28 cellular contexts compared by ENCODE assay signal in genomic region chr21:42154237-42155044, GRCh38.
DNase-seq lines count a peak whose midpoint lies in the region; ATAC-seq, FAIRE-seq and TF ChIP-seq lines count a peak whose summit lies in the region.
"Had no signal": no experiment of that assay in that cellular context is flagged by ENCODE, and none has a peak within 500 bp of the region (broad histone marks: within the 10 kb centered on the region; RNA-seq: fewer than 3 reads in every experiment).

No MANE protein-coding gene starts in this region.

- no peak overlapping the region for H3K9ac ChIP-seq in kidney (ENCODE audit: low read length in 2 of 2)
- H3K9ac ChIP-seq: KMS-11 had no signal

- no peak for FAIRE-seq in kidney (lab: Jason Lieb, UNC)
- FAIRE-seq: A204.1, GM12878 had no signal

- DNase-seq in activated CD8-positive, alpha-beta memory T cell treated with anti-CD3 and anti-CD28 coated beads, Interleukin-2, amount 50 U/mL, for 48 hours = peak; percentile 45
- no peak for DNase-seq in activated CD8-positive, alpha-beta memory T cell treated with anti-CD3 and anti-CD28 coated beads, Interleukin-2, amount 50 U/mL, for 4 hours
- DNase-seq in GM13977 (ENCODE audit: low spot score) = peak; percentile 11
- peak; percentile 63 for DNase-seq in kidney
- peak; percentile 39 for DNase-seq in sciatic nerve (ENCODE audit: low spot score)
- DNase-seq in HPDE6-E6E7 (ENCODE audit: extremely low spot score) = no peak
- no peak for DNase-seq in AG20443 (ENCODE audit: low spot score)
- DNase-seq: BE2C; Caco-2; CD4-positive, alpha-beta memory T cell; DMS 273 treated with DMSO at 0.1 percent for 48 hours; DMS79 treated with DMSO at 0.1 percent for 48 hours; GOT3; HCEC 1CT; IMR-90; MV-4-11; NCI-H1105 treated with DMSO at 0.1 percent for 48 hours; NCI-H1694; NCI-H2081 treated with DMSO at 0.1 percent for 48 hours; NCI-H2171 treated with DMSO at 0.1 percent for 48 hours; NCI-H524 treated with DMSO at 0.1 percent for 48 hours; NCI-H82; SIG-M5 had no signal

- H3K4me1 ChIP-seq in kidney (ENCODE audit: control insufficient read depth in 1 of 2, insufficient read depth in 1 of 2, low read depth in 1 of 2, low read length in 2 of 2) = peaks cover 4 to 8% of the 10 kb centered on the region in 2 donors
- H3K4me1 ChIP-seq: Caco-2 had no signal

- no peak for ATAC-seq in sciatic nerve
- no peak for ATAC-seq in GM21367 (IDR thresholded peaks at IDR 0.05; ENCODE audit: unreplicated experiment)
- ATAC-seq: GM12878, Panc1 had no signal

- intact Hi-C loops in kidney (cut with DNase I) = no loop called here
- intact Hi-C loops in sciatic nerve (cut with DNase I) = loop anchor here (10.0 kb wide), 1 partner anchor 100 kb away; no protein-coding TSS in a partner anchor

- no peak overlapping the region for H3K27ac ChIP-seq in kidney (ENCODE audit: low read depth in 2 of 2, low read length in 2 of 2)
- H3K27ac ChIP-seq: KMS-11 had no signal

- no peaks in the 10 kb centered on the region for H3K9me3 ChIP-seq in kidney (ENCODE audit: control insufficient read depth in 1 of 2, low read length in 2 of 2)
- H3K9me3 ChIP-seq: BE2C, Caco-2 had no signal

- in situ Hi-C loops in GM13977 (cut with MboI; ENCODE audit: low pct_unique_long_range_greater_than_20kb, low sequenced_read_pairs, unreplicated experiment) = loop anchor here (10.0 kb wide), 2 partner anchors 100 to 290 kb away; no protein-coding TSS in a partner anchor

- H3K36me3 ChIP-seq in kidney (ENCODE audit: control insufficient read depth in 1 of 2, insufficient read depth in 2 of 2, low read length in 2 of 2) = no peaks in the 10 kb centered on the region
- H3K36me3 ChIP-seq: BE2C had no signal

- H3K4me3 ChIP-seq in kidney (ENCODE audit: low read length in 2 of 2) = no peak overlapping the region
- H3K4me3 ChIP-seq: GM12878 had no signal

- TF ChIP-seq CTCF in GM13977 (IDR thresholded peaks at IDR 0.05; ENCODE audit: extremely low read depth, insufficient read depth, missing control alignments) (no peak), kidney (IDR thresholded peaks at IDR 0.05; ENCODE audit: borderline replicate concordance, extremely low read depth, insufficient read depth) (no peak)

Comparison
In these comparisons a context has a peak if more than half of its experiments do, and no peak if none do; other contexts are left out.
1. DNase-seq: peak in activated CD8-positive, alpha-beta memory T cell treated with anti-CD3 and anti-CD28 coated beads, Interleukin-2, amount 50 U/mL, for 48 hours (single experiment), GM13977 (single experiment), kidney (single experiment) and sciatic nerve (single experiment); none in activated CD8-positive, alpha-beta memory T cell treated with anti-CD3 and anti-CD28 coated beads, Interleukin-2, amount 50 U/mL, for 4 hours (single experiment), HPDE6-E6E7 (single experiment) and AG20443 (single experiment).